Comparison of ENCODE assay signal across 7 cellular contexts in the genomic region with DNA sequence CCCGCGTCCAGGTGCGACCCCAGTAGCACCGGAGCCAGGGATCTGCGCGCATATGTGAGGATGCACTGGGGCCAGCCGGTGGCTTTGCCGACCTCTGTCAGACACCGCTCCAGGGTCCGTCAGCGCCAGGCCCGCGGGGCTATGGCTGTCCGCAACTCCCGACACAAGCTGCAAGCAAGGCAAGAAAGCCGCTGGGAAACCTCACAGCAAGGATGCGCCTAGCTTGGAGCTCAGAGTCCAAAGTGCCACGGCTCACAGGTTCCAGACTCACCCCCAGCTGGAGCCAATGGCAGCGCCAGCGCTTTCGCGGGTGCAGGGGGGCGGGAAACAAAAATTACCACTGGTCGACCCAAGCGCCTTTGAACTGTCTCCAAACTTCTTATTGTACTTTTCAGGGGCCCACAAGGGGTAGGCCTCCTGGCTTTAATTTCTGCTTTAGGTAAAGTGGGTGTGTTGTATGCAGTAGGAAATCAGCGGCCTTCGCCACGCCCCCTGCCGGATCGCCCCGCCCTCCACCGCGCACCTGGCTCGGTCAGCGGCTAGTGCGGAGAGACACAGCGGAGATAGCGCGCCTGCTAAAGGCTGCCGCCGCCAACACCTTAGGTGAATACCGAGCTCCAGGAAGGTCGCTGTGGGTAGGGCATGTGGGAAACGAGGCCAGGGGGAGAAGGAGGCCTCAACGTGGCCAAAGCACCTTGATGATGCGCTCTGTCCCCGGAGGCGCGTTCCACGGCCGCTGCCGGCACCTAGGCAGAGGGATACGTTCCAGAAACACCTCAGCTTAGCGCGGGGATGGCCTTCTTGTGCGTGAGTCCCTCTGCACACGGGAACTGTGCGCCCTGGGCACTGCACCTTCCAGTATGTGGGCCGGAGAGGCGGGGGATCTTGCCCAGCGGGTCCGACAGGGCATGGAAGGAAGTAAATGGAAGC.
A peak's percentile ranks its signal among the peaks of the same experiment; 100 is the strongest.
DNase-seq lines count a peak whose midpoint lies in the region; ATAC-seq lines count a peak whose summit lies in the region.

No MANE protein-coding gene starts in this region.

- no peak overlapping the region for H3K4me3 Mint-ChIP-seq in activated CD4-positive, alpha-beta T cell treated with anti-CD3 and anti-CD28 coated beads, Interleukin-2, amount 10 ng/mL, durations not matched to agents 7 days and 5 days

- H3K27me3 Mint-ChIP-seq in activated CD4-positive, alpha-beta T cell treated with anti-CD3 and anti-CD28 coated beads, Interleukin-2, amount 10 ng/mL, durations not matched to agents 7 days and 5 days, result peaks cover 6% of the 10 kb centered on the region

- peaks cover 25% of the 10 kb centered on the region for H3K4me1 Mint-ChIP-seq in activated CD4-positive, alpha-beta T cell treated with anti-CD3 and anti-CD28 coated beads, Interleukin-2, amount 10 ng/mL, durations not matched to agents 7 days and 5 days

- H3K27ac Mint-ChIP-seq in activated CD4-positive, alpha-beta T cell treated with anti-CD3 and anti-CD28 coated beads, Interleukin-2, amount 10 ng/mL, durations not matched to agents 7 days and 5 days, result peak overlapping the region; percentile 62

- no peaks in the 10 kb centered on the region for H3K27me3 ChIP-seq in effector memory CD4-positive, alpha-beta T cell (replicated peaks; ENCODE audit: control insufficient read depth, insufficient read depth, low read length, poor library complexity, severe bottlenecking)

- no peaks in the 10 kb centered on the region for H3K36me3 Mint-ChIP-seq in activated CD4-positive, alpha-beta T cell treated with anti-CD3 and anti-CD28 coated beads, Interleukin-2, amount 10 ng/mL, durations not matched to agents 7 days and 5 days (ENCODE audit: low read depth)

- H3K4me3 ChIP-seq in effector memory CD4-positive, alpha-beta T cell (ENCODE audit: insufficient read depth, low read depth, low read length, poor library complexity, severe bottlenecking), result peak overlapping the region; percentile 53
- peak overlapping the region; percentile 23 for H3K4me3 ChIP-seq in skeletal muscle cell (ENCODE audit: low read depth, low read length)

- DNase-seq in activated CD4-positive, alpha-beta T cell treated with anti-CD3 and anti-CD28 coated beads, Interleukin-2, amount 10 ng/mL, durations not matched to agents 7 days and 5 days, result peak; percentile 79
- DNase-seq in effector memory CD4-positive, alpha-beta T cell, result peak; percentile 57 to 64 (median 63)
- no peak for DNase-seq in skeletal muscle cell (ENCODE audit: low read depth)
- DNase-seq in globus pallidus (ENCODE audit: low spot score), result no peak
- DNase-seq in SIG-M5 (lab: John Stamatoyannopoulos, UW), result no peak
- DNase-seq in NCI-H524 treated with DMSO at 0.1 percent for 48 hours (lab: John Stamatoyannopoulos, UW), result no peak

- H3K27ac ChIP-seq in effector memory CD4-positive, alpha-beta T cell (ENCODE audit: insufficient read depth, low read length, poor library complexity, severe bottlenecking), result peak overlapping the region; percentile 30

- CTCF ChIA-PET in activated CD4-positive, alpha-beta T cell treated with anti-CD3 and anti-CD28 coated beads, Interleukin-2, amount 10 ng/mL, durations not matched to agents 7 days and 5 days (lab: Charles Lee), result interaction anchor here (0.6 kb wide), 1 partner anchor 108 kb away, joined by 3 read pairs; no protein-coding TSS in a partner anchor

- H3K36me3 ChIP-seq in effector memory CD4-positive, alpha-beta T cell (ENCODE audit: control insufficient read depth, insufficient read depth, low read length), result no peaks in the 10 kb centered on the region

- peaks cover 9% of the 10 kb centered on the region for H3K4me1 ChIP-seq in effector memory CD4-positive, alpha-beta T cell (ENCODE audit: control insufficient read depth, insufficient read depth, low read length, poor library complexity, severe bottlenecking)

- peak; percentile 82 for ATAC-seq in HG02885 (IDR thresholded peaks at IDR 0.05; ENCODE audit: poor library complexity, unreplicated experiment)

- H3K9me3 Mint-ChIP-seq in activated CD4-positive, alpha-beta T cell treated with anti-CD3 and anti-CD28 coated beads, Interleukin-2, amount 10 ng/mL, durations not matched to agents 7 days and 5 days, result no peaks in the 10 kb centered on the region

- POLR2A ChIA-PET in activated CD4-positive, alpha-beta T cell treated with anti-CD3 and anti-CD28 coated beads, Interleukin-2, amount 10 ng/mL, durations not matched to agents 7 days and 5 days (lab: Charles Lee), result no interaction called here

- no peaks in the 10 kb centered on the region for H3K9me3 ChIP-seq in effector memory CD4-positive, alpha-beta T cell (ENCODE audit: control insufficient read depth, low read length)

Comparison
In these comparisons a context has a peak if more than half of its experiments do, and no peak if none do; other contexts are left out.
1. DNase-seq: peak in activated CD4-positive, alpha-beta T cell treated with anti-CD3 and anti-CD28 coated beads, Interleukin-2, amount 10 ng/mL, durations not matched to agents 7 days and 5 days (single experiment) and effector memory CD4-positive, alpha-beta T cell (3 of 3); none in skeletal muscle cell (single experiment), globus pallidus (single experiment), SIG-M5 (single experiment) and NCI-H524 treated with DMSO at 0.1 percent for 48 hours (single experiment).